14 cellular contexts compared by ENCODE assay signal in the genomic region with DNA sequence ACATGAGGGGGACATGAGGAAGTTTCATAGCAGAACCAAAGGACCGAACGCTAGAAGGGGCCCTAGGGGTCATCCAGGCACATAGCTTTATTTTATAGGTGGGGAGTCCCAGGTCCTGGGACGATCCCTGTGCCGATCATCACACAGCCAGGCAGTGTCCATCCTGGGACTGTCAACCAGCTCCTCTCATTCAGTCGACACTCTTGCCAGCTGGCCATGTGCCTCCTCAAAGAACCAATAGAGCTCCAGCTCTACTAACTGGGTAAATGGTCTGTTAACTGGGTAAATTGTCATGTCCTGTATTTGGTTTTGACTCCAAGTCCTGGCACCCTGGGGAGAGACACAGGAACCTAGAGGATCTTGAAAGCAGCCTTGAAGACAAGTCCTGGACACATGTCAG.
"Had no signal": no experiment of that assay in that cellular context is flagged by ENCODE, and none has a peak within 500 bp of the region (broad histone marks: within the 10 kb centered on the region; RNA-seq: fewer than 3 reads in every experiment).

No MANE protein-coding gene starts in this region.

- H3K9me3 ChIP-seq: colonic mucosa, mucosa of descending colon had no signal

- H3K27ac ChIP-seq: cardiac muscle cell, SJSA1 had no signal

- H3K4me3 ChIP-seq: cardiac muscle cell, colonic mucosa, mucosa of descending colon, SJSA1 had no signal

- H3K27me3 ChIP-seq: cardiac muscle cell, colonic mucosa, SJSA1 had no signal

- H3K36me3 ChIP-seq: cardiac muscle cell, colonic mucosa, SJSA1 had no signal

- H3K4me1 ChIP-seq: colonic mucosa had no signal

- DNase-seq: activated CD4-positive, alpha-beta T cell treated with anti-CD3 and anti-CD28 coated beads, Interleukin-2, amount 50 U/mL, for 4 hours; activated CD4-positive, CD25-positive, alpha-beta regulatory T cell treated with anti-CD3 and anti-CD28 coated beads, Interleukin-2, amount 50 U/mL, for 72 hours; activated CD8-positive, alpha-beta memory T cell treated with anti-CD3 and anti-CD28 coated beads, Interleukin-2, amount 10 ng/mL, durations not matched to agents 7 days and 5 days; activated effector memory CD4-positive, alpha-beta T cell treated with anti-CD3 and anti-CD28 coated beads, Interleukin-2, amount 50 U/mL, for 16 hours; activated T-cell treated with anti-CD3 and anti-CD28 coated beads, Interleukin-2, amount 50 U/mL, for 24 hours; colonic mucosa; effector CD4-positive, alpha-beta T cell; hippocampal formation; naive thymus-derived CD8-positive, alpha-beta T cell; stimulated activated CD4-positive, alpha-beta T cell treated with anti-CD3 and anti-CD28 coated beads, Interleukin-12 subunit alpha, Interleukin-12 subunit beta, amount 100 ng/mL, for 4 hours; stimulated activated naive CD4-positive, alpha-beta T cell treated with Interleukin-2 at 50 U/mL for 16 hours had no signal

- ATAC-seq: activated CD8-positive, alpha-beta memory T cell treated with anti-CD3 and anti-CD28 coated beads, Interleukin-2, amount 10 ng/mL, durations not matched to agents 7 days and 5 days; naive thymus-derived CD8-positive, alpha-beta T cell had no signal
